ENCODE assay signal across 26 cellular contexts in the genomic region with DNA sequence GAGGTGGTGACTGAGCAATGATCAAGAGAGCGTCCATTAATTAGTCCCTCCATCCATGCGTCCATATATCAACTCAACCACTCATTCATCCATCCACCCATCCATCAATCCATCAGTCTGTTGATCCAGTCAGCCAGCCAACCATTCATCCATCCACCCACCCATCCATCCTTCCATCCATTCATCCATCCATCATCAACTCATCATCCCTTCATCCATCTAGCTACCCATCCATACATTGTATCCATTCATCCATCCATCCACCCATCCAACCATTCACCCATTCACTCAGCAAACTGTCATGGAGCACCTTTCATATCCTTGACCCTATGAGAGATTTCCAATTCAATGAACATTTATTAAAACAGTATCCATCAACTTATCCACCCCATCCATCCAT.
"Had no signal": no experiment of that assay in that cellular context is flagged by ENCODE, and none has a peak within 500 bp of the region (broad histone marks: within the 10 kb centered on the region; RNA-seq: fewer than 3 reads in every experiment).

No MANE protein-coding gene starts in this region.

- H3K36me3 ChIP-seq: colonic mucosa, esophagus squamous epithelium, gastrocnemius medialis, heart right ventricle, left lung, lower lobe of right lung had no signal

- H3K36me3 Mint-ChIP-seq: mesothelial cell of epicardium had no signal

- DNase-seq: colonic mucosa; cortex of kidney; effector CD8-positive, alpha-beta T cell; effector memory CD8-positive, alpha-beta T cell; endodermal cell; erythroblast; esophagus squamous epithelium; foreskin melanocyte; gastrocnemius medialis; glutamatergic neuron; head of caudate nucleus; heart right ventricle; hippocampal formation; left cardiac atrium; left lung; left ventricle myocardium superior; lower lobe of right lung; mesenchymal stem cell; mucosa of descending colon had no signal

- H3K27me3 ChIP-seq: colonic mucosa, esophagus squamous epithelium, gastrocnemius medialis, left lung had no signal

- ATAC-seq: effector memory CD8-positive, alpha-beta T cell; esophagus mucosa; gastrocnemius medialis; heart right ventricle; left cardiac atrium; left lung; left ventricle myocardium superior; lower lobe of right lung; mucosa of descending colon had no signal

- H3K4me3 ChIP-seq: colonic mucosa, esophagus squamous epithelium, gastrocnemius medialis, heart right ventricle, left lung, lower lobe of right lung, mucosa of descending colon had no signal

- H3K4me3 Mint-ChIP-seq: dendritic cell treated with granulocyte-macrophage colony-stimulating factor and Interleukin-4, amounts not matched to agents 40 ng/mL and 50 ng/mL, for 4 days; effector memory CD8-positive, alpha-beta T cell; endodermal cell; mesothelial cell of epicardium had no signal

- H3K27ac Mint-ChIP-seq: dendritic cell treated with granulocyte-macrophage colony-stimulating factor and Interleukin-4, amounts not matched to agents 40 ng/mL and 50 ng/mL, for 4 days; effector memory CD8-positive, alpha-beta T cell; endodermal cell; mesothelial cell of epicardium had no signal

- H3K27me3 Mint-ChIP-seq: dendritic cell treated with granulocyte-macrophage colony-stimulating factor and Interleukin-4, amounts not matched to agents 40 ng/mL and 50 ng/mL, for 4 days had no signal

- H3K27ac ChIP-seq: colonic mucosa, epithelial cell of prostate, esophagus squamous epithelium, gastrocnemius medialis, heart right ventricle, left lung, lower lobe of right lung had no signal

- H3K9me3 ChIP-seq: colonic mucosa, gastrocnemius medialis had no signal

- FAIRE-seq: endometrium, islet of Langerhans, keratinocyte had no signal
